In the genomic region with DNA sequence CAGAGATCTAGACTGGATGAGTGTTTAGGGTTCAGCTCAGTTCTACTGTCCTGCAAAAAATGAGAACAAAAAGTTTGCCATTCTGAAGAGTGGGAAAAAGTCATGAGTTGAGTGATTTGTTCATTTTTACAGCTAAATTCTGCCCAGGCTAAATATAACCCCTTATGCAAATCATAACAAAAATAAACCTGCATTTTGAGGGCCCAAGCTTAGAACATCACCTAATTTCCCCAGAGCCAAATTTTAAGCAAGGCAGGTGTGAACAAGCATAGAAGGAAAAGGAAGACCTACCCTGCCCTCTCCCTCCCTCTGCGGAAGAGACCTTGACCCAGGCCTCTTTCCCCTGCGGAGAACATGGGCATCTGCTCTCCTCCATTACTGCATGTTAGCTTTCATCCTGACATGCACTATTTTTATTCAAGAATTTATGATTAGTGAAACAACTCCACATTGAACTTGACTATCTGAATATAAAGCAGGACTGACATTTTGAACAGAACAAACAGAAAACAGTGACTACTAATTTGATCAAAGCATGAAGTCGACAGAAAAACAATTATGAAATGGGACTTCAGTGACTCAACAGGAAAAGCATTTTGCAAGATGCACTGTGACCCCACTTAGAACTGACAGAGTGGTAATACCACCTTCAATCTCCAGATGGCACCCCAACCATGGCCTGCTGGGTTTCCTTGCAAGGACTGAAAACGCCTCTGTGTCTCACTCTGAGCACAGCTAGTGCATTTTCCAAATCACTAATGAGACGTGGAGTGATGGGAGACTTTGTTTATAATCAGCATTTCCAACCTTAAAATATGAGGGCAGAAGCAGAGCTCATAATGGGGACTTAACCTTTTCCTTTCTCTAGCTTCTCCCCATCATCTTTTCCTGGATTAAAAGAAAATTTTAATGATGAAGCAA, we compare ENCODE assay signal across 8 cellular contexts. TPM values are rescaled to one million over a fixed set of nuclear protein-coding genes. Genes with fewer than 3 reads are reported as not detected.
DNase-seq lines count a peak whose midpoint lies in the region; ATAC-seq, FAIRE-seq and TF ChIP-seq lines count a peak whose summit lies in the region.

No MANE protein-coding gene starts in this region.

- H3K79me2 ChIP-seq in MM.1S (ENCODE audit: low read length): peaks cover 84% of the 10 kb centered on the region

- ATAC-seq in pancreas: peak; percentile 94 to 98 (median 97)

- no peak overlapping the region for H2AFZ ChIP-seq in MM.1S (ENCODE audit: low read length)

- no peaks in the 10 kb centered on the region for H4K20me1 ChIP-seq in MM.1S (ENCODE audit: insufficient read depth, low read length)

- peak overlapping the region; percentile 42 for H3K9ac ChIP-seq in MM.1S (ENCODE audit: low read length)

- FAIRE-seq in pancreas (lab: Jason Lieb, UNC): peak; percentile 83

- no peaks in the 10 kb centered on the region for H3K9me2 ChIP-seq in MM.1S (replicated peaks; ENCODE audit: insufficient read depth, low read length)

- intact Hi-C loops in pancreas (cut with DNase I): loop anchor here (5.0 to 10.0 kb wide), 2 partner anchors 138 to 140 kb away; no protein-coding TSS in a partner anchor
- intact Hi-C loops in thyroid gland (cut with DNase I): loop anchor here (2.0 to 10.0 kb wide), 2 partner anchors 70 to 138 kb away; partner anchors contain the start of gene CORO1C

- H3K4me2 ChIP-seq in MM.1S (ENCODE audit: low read depth, low read length): peak overlapping the region; percentile 63

- no peak overlapping the region for H3K4me3 ChIP-seq in HAP-1
- H3K4me3 ChIP-seq in MM.1S (ENCODE audit: low read length): peak overlapping the region; percentile 26; the same call in 1 of the 2 replicates
- H3K4me3 ChIP-seq in pancreas: no peak overlapping the region
- H3K4me3 ChIP-seq in thyroid gland (replicated peaks in 1 of 3): no peak overlapping the region

- TF ChIP-seq POLR2A in thyroid gland (IDR thresholded peaks at IDR 0.05): no peak

- in situ Hi-C loops in HAP-1 (cut with MboI; ENCODE audit: low sequenced_read_pairs) (loop anchor here (5.0 kb wide), 1 partner anchor 143 kb away; no protein-coding TSS in a partner anchor), SK-MEL-5 (cut with HindIII; ENCODE audit: low pct_unique_long_range_greater_than_20kb, low sequenced_read_pairs) (no loop called here)

- peaks cover 50% of the 10 kb centered on the region for H3F3A ChIP-seq in MM.1S (ENCODE audit: insufficient read depth, low read length)

- H3K4me1 ChIP-seq in HAP-1 (no peaks in the 10 kb centered on the region; the same call in 1 of the 2 replicates), MM.1S (ENCODE audit: low read length) (peaks cover 58% of the 10 kb centered on the region), pancreas (peaks cover 0 to 20% (median 6%) of the 10 kb centered on the region in 3 donors), thyroid gland (peaks cover 0 to 14% of the 10 kb centered on the region in 2 donors)

- no peaks in the 10 kb centered on the region for H3K27me3 ChIP-seq in HAP-1 (ENCODE audit: low read depth)
- H3K27me3 ChIP-seq in MM.1S (replicated peaks; ENCODE audit: insufficient read depth, low read length): no peaks in the 10 kb centered on the region
- H3K27me3 ChIP-seq in pancreas: no peaks in the 10 kb centered on the region
- no peaks in the 10 kb centered on the region for H3K27me3 ChIP-seq in thyroid gland

- peak; percentile 98 for TF ChIP-seq CTCF in MM.1S (IDR thresholded peaks at IDR 0.05; ENCODE audit: low read length)
- TF ChIP-seq CTCF in pancreas (IDR thresholded peaks at IDR 0.05): peak; percentile 68 to 85 (median 80)
- peak; percentile 77 to 99 (median 94) for TF ChIP-seq CTCF in thyroid gland (IDR thresholded peaks at IDR 0.05)

- H3K36me3 ChIP-seq in HAP-1 (replicated peaks) (peaks cover 7% of the 10 kb centered on the region; the same call in 1 of the 2 replicates), MM.1S (replicated peaks; ENCODE audit: insufficient read depth, low read length) (no peaks in the 10 kb centered on the region; the same call in 1 of the 2 replicates), pancreas (no peaks in the 10 kb centered on the region), thyroid gland (no peaks in the 10 kb centered on the region)

- DNase-seq in GF-D8 (lab: John Stamatoyannopoulos, UW) (peak; percentile 84), HAP-1 (ENCODE audit: low spot score in 2 of 2) (peak; percentile 73 to 85), MM.1S (peak; percentile 86), SK-MEL-5 (ENCODE audit: low read depth, low spot score) (peak; percentile 93), globus pallidus (ENCODE audit: low spot score) (peak; percentile 91), pancreas (peak in 4 of 6 donors; percentile 62 to 89 (median 72)), thyroid gland (peak; percentile 81 to 84)
- DNase-seq in activated naive CD4-positive, alpha-beta T cell treated with anti-CD3 and anti-CD28 coated beads, Interleukin-2, amount 50 U/mL, for 16 hours: peak; percentile 82

- no peaks in the 10 kb centered on the region for H3K9me3 ChIP-seq in HAP-1
- H3K9me3 ChIP-seq in MM.1S (replicated peaks; ENCODE audit: insufficient read depth, low read length): no peaks in the 10 kb centered on the region
- H3K9me3 ChIP-seq in pancreas: no peaks in the 10 kb centered on the region
- no peaks in the 10 kb centered on the region for H3K9me3 ChIP-seq in thyroid gland

- H3K27ac ChIP-seq in MM.1S (ENCODE audit: low read length): peak overlapping the region; percentile 79
- peak overlapping the region in 2 of 4 donors; percentile 48 to 53 for H3K27ac ChIP-seq in pancreas
- peak overlapping the region; percentile 65 to 84 (median 80) for H3K27ac ChIP-seq in thyroid gland

- WGBS in pancreas, 2 donors: 3 to 9% methylated on average over 5 of the region's 5 CpGs
- WGBS in thyroid gland, 2 donors: 20% methylated on average over 5 of the region's 5 CpGs

RNA-seq across cellular contexts. Expression of gene SELPLG, which starts 30.9 kb away (rescaled TPM):
- total RNA-seq in SK-MEL-5 (2014; rRNA removed; shearing (Covaris generic)): 0.50 and 0.80 TPM in 2 replicates
- polyA plus RNA-seq in SK-MEL-5 (2015; cell fraction: cytosol; rRNA removed): 0.35 and 1.0 TPM in 2 replicates
- polyA plus RNA-seq in SK-MEL-5 (2015; cell fraction: nucleus; rRNA removed): 3.6 and 5.4 TPM in 2 replicates
- 1 to 10 TPM in 4 of 6 donors, under 1 TPM in 2; 0.28 to 9.5 (median 1.8) TPM for total RNA-seq in pancreas
- polyA plus RNA-seq in pancreas: under 1 TPM; 0.61 to 0.91 TPM
- 1 to 10 TPM; 2.1 to 6.0 (median 2.8) TPM for total RNA-seq in thyroid gland
